Comparison of ENCODE assay signal across 22 cellular contexts in the genomic region with DNA sequence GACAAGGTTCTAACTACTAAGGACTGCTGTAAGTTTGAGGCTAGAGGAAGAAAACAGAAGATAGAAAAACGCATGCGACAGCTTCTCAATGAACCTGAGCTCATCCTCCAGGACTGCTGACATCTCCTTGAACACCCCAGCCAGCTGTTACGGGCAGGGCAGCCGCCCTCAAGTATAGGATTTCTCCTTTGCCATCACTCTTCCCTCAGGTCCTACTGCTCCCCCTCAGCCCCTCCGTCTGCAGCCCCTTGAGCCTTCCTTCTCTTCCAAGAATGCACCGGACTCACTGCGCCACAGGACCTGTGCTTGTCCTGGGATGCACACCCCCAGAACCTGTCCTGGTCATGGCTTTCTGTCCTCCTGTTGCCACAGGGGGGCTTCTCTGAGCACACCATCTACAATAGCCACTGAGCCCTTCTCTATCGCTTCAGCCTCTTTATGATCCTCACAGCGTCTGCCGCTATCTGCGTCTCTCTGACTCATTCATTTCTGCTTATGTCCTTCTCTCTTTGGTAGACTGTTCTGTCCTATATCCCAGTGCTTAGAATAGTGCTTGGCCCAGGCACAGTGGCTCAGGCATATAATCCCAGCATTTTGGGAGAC. TPM values are rescaled to one million over a fixed set of nuclear protein-coding genes. Genes with fewer than 3 reads are reported as not detected.
"Had no signal": no experiment of that assay in that cellular context is flagged by ENCODE, and none has a peak within 500 bp of the region (broad histone marks: within the 10 kb centered on the region; RNA-seq: fewer than 3 reads in every experiment).

No MANE protein-coding gene starts in this region.

- H3K27me3 Mint-ChIP-seq: activated naive CD4-positive, alpha-beta T cell treated with anti-CD3 and anti-CD28 coated beads, Interleukin-2, amount 50 U/mL, for 24 hours had no signal

- H3K36me3 Mint-ChIP-seq: activated naive CD4-positive, alpha-beta T cell treated with anti-CD3 and anti-CD28 coated beads, Interleukin-2, amount 50 U/mL, for 24 hours; natural killer cell had no signal

- H3K27ac Mint-ChIP-seq: activated naive CD4-positive, alpha-beta T cell treated with anti-CD3 and anti-CD28 coated beads, Interleukin-2, amount 50 U/mL, for 24 hours; immature natural killer cell; natural killer cell had no signal

- H3K9me3 Mint-ChIP-seq: activated naive CD4-positive, alpha-beta T cell treated with anti-CD3 and anti-CD28 coated beads, Interleukin-2, amount 50 U/mL, for 24 hours; immature natural killer cell; natural killer cell; stimulated activated naive CD8-positive, alpha-beta T cell treated with anti-CD3 and anti-CD28 coated beads, Interleukin-15, amount 100 ng/mL, for 72 hours had no signal

- DNase-seq: activated CD4-positive, CD25-positive, alpha-beta regulatory T cell treated with anti-CD3 and anti-CD28 coated beads, Interleukin-2, amount 50 U/mL, for 72 hours; activated gamma-delta T cell; activated T-cell treated with anti-CD3 and anti-CD28 coated beads for 4 hours; effector CD4-positive, alpha-beta T cell; heart left ventricle; immature natural killer cell; mesendoderm; natural killer cell; occipital lobe; small intestine; stimulated activated CD4-positive, alpha-beta T cell treated with anti-CD3 and anti-CD28 coated beads, Interleukin-15, amount 100 ng/mL, for 24 hours; stimulated activated CD4-positive, alpha-beta T cell treated with anti-CD3 and anti-CD28 coated beads, Interleukin-2, amount 100 ng/mL, for 48 hours; stimulated activated naive CD8-positive, alpha-beta T cell treated with anti-CD3 and anti-CD28 coated beads, Interleukin-15, amount 100 ng/mL, for 72 hours; T-helper 1 cell; T1000; transverse colon; uterus had no signal

- ATAC-seq: gastroesophageal sphincter; natural killer cell; stimulated activated naive CD8-positive, alpha-beta T cell treated with anti-CD3 and anti-CD28 coated beads, Interleukin-15, amount 100 ng/mL, for 72 hours had no signal

- H3K4me3 Mint-ChIP-seq: activated naive CD4-positive, alpha-beta T cell treated with anti-CD3 and anti-CD28 coated beads, Interleukin-2, amount 50 U/mL, for 24 hours; immature natural killer cell; natural killer cell; stimulated activated naive CD8-positive, alpha-beta T cell treated with anti-CD3 and anti-CD28 coated beads, Interleukin-15, amount 100 ng/mL, for 72 hours had no signal

RNA-seq across cellular contexts. Expression of gene TMEM92, which starts 56.0 kb away (rescaled TPM):
- total RNA-seq: activated CD8-positive, alpha-beta memory T cell treated with anti-CD3 and anti-CD28 coated beads for 36 hours; cerebellum; heart left ventricle; natural killer cell; occipital lobe; right atrium auricular region had no signal
